1 cellular context compared by ENCODE assay signal in genomic region chr12:104263580-104264358, GRCh38.
TF ChIP-seq lines count a peak whose summit lies in the region.

No MANE protein-coding gene starts in this region.

TF ChIP-seq in IMR-90, 13 proteins besides CTCF, POLR2A, EP300 and RAD21 (continued from another document):
- TF ChIP-seq RCOR1 (IDR thresholded peaks at IDR 0.05; ENCODE audit: insufficient replicate concordance, low read length) (no peak), FOS (IDR thresholded peaks at IDR 0.05; ENCODE audit: low read depth, low read length) (no peak)
